In genomic region chr21:35019631-35020032, GRCh38 we compare ENCODE assay signal across 15 cellular contexts. TPM values are rescaled to one million over a fixed set of nuclear protein-coding genes. Genes with fewer than 3 reads are reported as not detected.
A peak's percentile ranks its signal among the peaks of the same experiment; 100 is the strongest.
DNase-seq lines count a peak whose midpoint lies in the region; ATAC-seq and TF ChIP-seq lines count a peak whose summit lies in the region.
"Had no signal": no experiment of that assay in that cellular context is flagged by ENCODE, and none has a peak within 500 bp of the region (broad histone marks: within the 10 kb centered on the region; RNA-seq: fewer than 3 reads in every experiment).

No MANE protein-coding gene starts in this region.

- intact Hi-C loops in CD8-positive, alpha-beta T cell (cut with DNase I, micrococcal nuclease), result loop anchor here in 1 of 2 experiments (5.0 to 10.0 kb wide), 2 partner anchors 82 to 405 kb away; partner anchors contain the start of gene RCAN1

- H3K36me3 ChIP-seq in CD8-positive, alpha-beta T cell (ENCODE audit: insufficient read depth, low read length), result no peaks in the 10 kb centered on the region
- no peaks in the 10 kb centered on the region for H3K36me3 ChIP-seq in hepatocyte (replicated peaks; ENCODE audit: insufficient read depth, low read depth)
- peaks cover 4% of the 10 kb centered on the region for H3K36me3 ChIP-seq in effector memory CD4-positive, alpha-beta T cell (ENCODE audit: control insufficient read depth, insufficient read depth, low read length)
- H3K36me3 ChIP-seq: ascending aorta, thyroid gland had no signal

- peaks cover 71% of the 10 kb centered on the region for H3K4me1 ChIP-seq in CD8-positive, alpha-beta T cell (ENCODE audit: insufficient read depth, low read length)
- peaks cover 18% of the 10 kb centered on the region for H3K4me1 ChIP-seq in hepatocyte (ENCODE audit: insufficient read depth)
- H3K4me1 ChIP-seq in effector memory CD4-positive, alpha-beta T cell (ENCODE audit: control insufficient read depth, insufficient read depth, low read length, poor library complexity, severe bottlenecking), result peaks cover 56% of the 10 kb centered on the region
- H3K4me1 ChIP-seq: ascending aorta, thyroid gland had no signal

- H3K36me3 Mint-ChIP-seq in CD8-positive, alpha-beta T cell, result peaks cover 43% of the 10 kb centered on the region
- H3K36me3 Mint-ChIP-seq in osteocyte (ENCODE audit: unreplicated experiment), result no peaks in the 10 kb centered on the region
- H3K36me3 Mint-ChIP-seq in activated CD4-positive, alpha-beta memory T cell treated with anti-CD3 and anti-CD28 coated beads, Interleukin-2, amount 10 ng/mL, durations not matched to agents 7 days and 5 days (ENCODE audit: low read depth), result peaks cover 67% of the 10 kb centered on the region
- peaks cover 28% of the 10 kb centered on the region for H3K36me3 Mint-ChIP-seq in effector memory CD8-positive, alpha-beta T cell (ENCODE audit: insufficient read depth)

- H3K27ac ChIP-seq in CD8-positive, alpha-beta T cell (ENCODE audit: low read depth, low read length), result no peak overlapping the region
- no peak overlapping the region for H3K27ac ChIP-seq in hepatocyte
- H3K27ac ChIP-seq in effector memory CD4-positive, alpha-beta T cell (ENCODE audit: insufficient read depth, low read length, poor library complexity, severe bottlenecking), result no peak overlapping the region
- H3K27ac ChIP-seq: ascending aorta, thyroid gland had no signal

- no peak overlapping the region for H3K4me2 ChIP-seq in hepatocyte

- no peak for TF ChIP-seq CTCF in CD8-positive, alpha-beta T cell (IDR thresholded peaks at IDR 0.05)
- TF ChIP-seq CTCF in hepatocyte (IDR thresholded peaks at IDR 0.05; ENCODE audit: poor library complexity) (no peak), osteocyte (IDR thresholded peaks at IDR 0.05) (no peak)

- no peaks in the 10 kb centered on the region for H3K27me3 Mint-ChIP-seq in CD8-positive, alpha-beta T cell (ENCODE audit: low read depth)
- H3K27me3 Mint-ChIP-seq in osteocyte (ENCODE audit: unreplicated experiment), result no peaks in the 10 kb centered on the region
- no peaks in the 10 kb centered on the region for H3K27me3 Mint-ChIP-seq in activated CD4-positive, alpha-beta memory T cell treated with anti-CD3 and anti-CD28 coated beads, Interleukin-2, amount 10 ng/mL, durations not matched to agents 7 days and 5 days
- H3K27me3 Mint-ChIP-seq in effector memory CD8-positive, alpha-beta T cell, result no peaks in the 10 kb centered on the region
- H3K27me3 Mint-ChIP-seq: B cell had no signal

- H3K79me2 ChIP-seq in hepatocyte, result no peaks in the 10 kb centered on the region

- no peak for DNase-seq in CD8-positive, alpha-beta T cell
- DNase-seq in LoVo (ENCODE audit: low spot score), result peak; percentile 85
- peak; percentile 80 for DNase-seq in hepatocyte (ENCODE audit: low spot score)
- DNase-seq in osteocyte (ENCODE audit: extremely low spot score, unreplicated experiment), result peak; percentile 10
- no peak for DNase-seq in activated CD4-positive, alpha-beta memory T cell treated with anti-CD3 and anti-CD28 coated beads, Interleukin-2, amount 10 ng/mL, durations not matched to agents 7 days and 5 days
- no peak for DNase-seq in effector memory CD4-positive, alpha-beta T cell
- DNase-seq in effector memory CD8-positive, alpha-beta T cell, result no peak
- DNase-seq: dermis blood vessel endothelial cell, KBM-7, NCI-H1417, posterior cingulate gyrus, thyroid gland had no signal

- no peak overlapping the region for H3K4me3 Mint-ChIP-seq in CD8-positive, alpha-beta T cell
- no peak overlapping the region for H3K4me3 Mint-ChIP-seq in osteocyte (ENCODE audit: unreplicated experiment)
- H3K4me3 Mint-ChIP-seq in activated CD4-positive, alpha-beta memory T cell treated with anti-CD3 and anti-CD28 coated beads, Interleukin-2, amount 10 ng/mL, durations not matched to agents 7 days and 5 days, result no peak overlapping the region
- no peak overlapping the region for H3K4me3 Mint-ChIP-seq in effector memory CD8-positive, alpha-beta T cell

- no peaks in the 10 kb centered on the region for H3K27me3 ChIP-seq in CD8-positive, alpha-beta T cell (ENCODE audit: insufficient read depth, low read length)
- no peaks in the 10 kb centered on the region for H3K27me3 ChIP-seq in hepatocyte
- H3K27me3 ChIP-seq in effector memory CD4-positive, alpha-beta T cell (replicated peaks; ENCODE audit: control insufficient read depth, insufficient read depth, low read length, poor library complexity, severe bottlenecking), result no peaks in the 10 kb centered on the region
- H3K27me3 ChIP-seq: ascending aorta, thyroid gland had no signal

- H3K9me3 Mint-ChIP-seq in CD8-positive, alpha-beta T cell, result no peaks in the 10 kb centered on the region
- no peaks in the 10 kb centered on the region for H3K9me3 Mint-ChIP-seq in osteocyte (ENCODE audit: unreplicated experiment)
- H3K9me3 Mint-ChIP-seq in activated CD4-positive, alpha-beta memory T cell treated with anti-CD3 and anti-CD28 coated beads, Interleukin-2, amount 10 ng/mL, durations not matched to agents 7 days and 5 days, result peaks cover 2% of the 10 kb centered on the region
- H3K9me3 Mint-ChIP-seq in effector memory CD8-positive, alpha-beta T cell, result no peaks in the 10 kb centered on the region

- no peak overlapping the region for H2AFZ ChIP-seq in hepatocyte

- CTCF ChIA-PET in CD8-positive, alpha-beta T cell (lab: Charles Lee), result interaction anchor here (0.8 to 3.1 kb wide), 7 partner anchors 29 to 132 kb away, joined by 3 to 11 read pairs (median 4); no protein-coding TSS in a partner anchor
- CTCF ChIA-PET in activated CD4-positive, alpha-beta memory T cell treated with anti-CD3 and anti-CD28 coated beads, Interleukin-2, amount 10 ng/mL, durations not matched to agents 7 days and 5 days (lab: Charles Lee), result no interaction called here

- H3K27ac Mint-ChIP-seq in CD8-positive, alpha-beta T cell, result peak overlapping the region; percentile 58
- no peak overlapping the region for H3K27ac Mint-ChIP-seq in osteocyte (ENCODE audit: unreplicated experiment)
- no peak overlapping the region for H3K27ac Mint-ChIP-seq in activated CD4-positive, alpha-beta memory T cell treated with anti-CD3 and anti-CD28 coated beads, Interleukin-2, amount 10 ng/mL, durations not matched to agents 7 days and 5 days
- peak overlapping the region in 1 of 2 donors; percentile 39 for H3K27ac Mint-ChIP-seq in effector memory CD8-positive, alpha-beta T cell

- POLR2A ChIA-PET in CD8-positive, alpha-beta T cell (lab: Charles Lee), result no interaction called here
- POLR2A ChIA-PET in activated CD4-positive, alpha-beta memory T cell treated with anti-CD3 and anti-CD28 coated beads, Interleukin-2, amount 10 ng/mL, durations not matched to agents 7 days and 5 days (lab: Charles Lee), result interaction anchor here (1.0 to 8.8 kb wide), 2 partner anchors 36 to 131 kb away, joined by 3 to 81 read pairs; no protein-coding TSS in a partner anchor

- no peak for ATAC-seq in CD8-positive, alpha-beta T cell
- ATAC-seq in GM21717 (IDR thresholded peaks at IDR 0.05; ENCODE audit: unreplicated experiment), result no peak
- no peak for ATAC-seq in effector memory CD8-positive, alpha-beta T cell (replicated peaks)

- no peak overlapping the region for H3K4me3 ChIP-seq in CD8-positive, alpha-beta T cell (ENCODE audit: low read depth, low read length)
- H3K4me3 ChIP-seq in hepatocyte, result no peak overlapping the region
- H3K4me3 ChIP-seq in effector memory CD4-positive, alpha-beta T cell (ENCODE audit: insufficient read depth, low read depth, low read length, poor library complexity, severe bottlenecking), result no peak overlapping the region
- H3K4me3 ChIP-seq: ascending aorta, thyroid gland had no signal

- no peaks in the 10 kb centered on the region for H3K9me3 ChIP-seq in CD8-positive, alpha-beta T cell (ENCODE audit: low read length)
- no peaks in the 10 kb centered on the region for H3K9me3 ChIP-seq in hepatocyte (ENCODE audit: low read depth)
- H3K9me3 ChIP-seq in effector memory CD4-positive, alpha-beta T cell (ENCODE audit: control insufficient read depth, low read length), result no peaks in the 10 kb centered on the region
- H3K9me3 ChIP-seq: ascending aorta, thyroid gland had no signal

- no peaks in the 10 kb centered on the region for H3K9me2 ChIP-seq in hepatocyte (replicated peaks; ENCODE audit: insufficient read depth)

- H3K4me1 Mint-ChIP-seq in CD8-positive, alpha-beta T cell (ENCODE audit: low read depth), result peaks cover 92% of the 10 kb centered on the region
- no peaks in the 10 kb centered on the region for H3K4me1 Mint-ChIP-seq in osteocyte (ENCODE audit: unreplicated experiment)
- peaks cover 62% of the 10 kb centered on the region for H3K4me1 Mint-ChIP-seq in activated CD4-positive, alpha-beta memory T cell treated with anti-CD3 and anti-CD28 coated beads, Interleukin-2, amount 10 ng/mL, durations not matched to agents 7 days and 5 days
- H3K4me1 Mint-ChIP-seq in effector memory CD8-positive, alpha-beta T cell (ENCODE audit: low read depth in 2 of 2), result peaks cover 65 to 85% of the 10 kb centered on the region in 2 donors

- no peaks in the 10 kb centered on the region for H4K20me1 ChIP-seq in hepatocyte (ENCODE audit: insufficient read depth, poor library complexity, severe bottlenecking)

- 37% methylated on average over 9 of the region's 9 CpGs for WGBS in hepatocyte (ENCODE audit: low lambda C conversion rate, missing lambda C conversion rate)

RNA-seq across cellular contexts. Expression of gene RUNX1, which starts 29.5 kb away (rescaled TPM):
- 10 to 100 TPM; 39.3 to 43.1 TPM for total RNA-seq in CD8-positive, alpha-beta T cell
- total RNA-seq in hepatocyte, result 10.9 and 16.7 TPM in 2 replicates
- polyA plus RNA-seq in hepatocyte, result 8.5 and 14.4 TPM in 2 replicates
- total RNA-seq in osteocyte, result 23.6 and 23.9 TPM in 2 replicates
- total RNA-seq in activated CD4-positive, alpha-beta memory T cell treated with anti-CD3 and anti-CD28 coated beads, Interleukin-2, amount 10 ng/mL, durations not matched to agents 7 days and 5 days, result 10 to 100 TPM; 53.0 to 56.3 TPM

Comparison
In these comparisons a context has a peak if more than half of its experiments do, and no peak if none do; other contexts are left out.
1. DNase-seq: peak in LoVo (single experiment), hepatocyte (single experiment) and osteocyte (single experiment); none in CD8-positive, alpha-beta T cell (0 of 7), activated CD4-positive, alpha-beta memory T cell treated with anti-CD3 and anti-CD28 coated beads, Interleukin-2, amount 10 ng/mL, durations not matched to agents 7 days and 5 days (single experiment), effector memory CD4-positive, alpha-beta T cell (0 of 3) and effector memory CD8-positive, alpha-beta T cell (0 of 3).